Comparison of ENCODE assay signal across 1 cellular context in genomic region chr7:121023683-121024507, GRCh38.
TF ChIP-seq lines count a peak whose summit lies in the region.

No MANE protein-coding gene starts in this region.

TF ChIP-seq in H1, 55 proteins besides CTCF, POLR2A, EP300 and RAD21:
- no peak for TF ChIP-seq FOSL1 (IDR thresholded peaks at IDR 0.05; ENCODE audit: insufficient read depth, low read depth, low read length)
- TF ChIP-seq RBBP5 (IDR thresholded peaks at IDR 0.05; ENCODE audit: borderline replicate concordance, low read depth, low read length) = no peak
- TF ChIP-seq CHD1 (IDR thresholded peaks at IDR 0.05; ENCODE audit: low read depth, low read length) = no peak
